ENCODE assay signal across 16 cellular contexts in the genomic region with DNA sequence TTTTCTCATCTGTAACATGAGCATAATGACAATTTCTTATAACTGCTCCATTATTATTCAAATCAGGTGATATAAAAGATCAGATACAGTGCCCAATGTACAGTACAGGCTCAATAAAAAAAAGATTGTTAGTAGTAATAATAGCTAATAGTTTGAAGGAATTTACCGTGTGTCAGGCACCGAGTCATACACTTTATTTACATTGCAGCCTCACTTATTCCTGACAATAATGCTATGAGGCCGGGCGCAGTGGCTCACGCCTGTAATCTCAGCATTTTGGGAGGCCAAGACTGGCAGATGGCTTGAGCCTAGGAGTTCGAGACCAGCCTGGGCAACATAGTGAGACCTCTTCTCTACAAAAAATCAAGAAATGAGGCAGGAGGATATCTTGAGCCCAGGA. TPM values are rescaled to one million over a fixed set of nuclear protein-coding genes. Genes with fewer than 3 reads are reported as not detected.
"Had no signal": no experiment of that assay in that cellular context is flagged by ENCODE, and none has a peak within 500 bp of the region (broad histone marks: within the 10 kb centered on the region; RNA-seq: fewer than 3 reads in every experiment).

No MANE protein-coding gene starts in this region.

- H3K4me3 ChIP-seq: hepatocyte, sigmoid colon, thyroid gland, uterus had no signal

- H3K36me3 ChIP-seq: sigmoid colon, thyroid gland, uterus had no signal

- H3K9me3 ChIP-seq: sigmoid colon, thyroid gland, uterus had no signal

- H3K4me1 ChIP-seq: sigmoid colon, uterus had no signal

- DNase-seq: activated CD4-positive, alpha-beta T cell treated with anti-CD3 and anti-CD28 coated beads, Interleukin-2, amount 10 ng/mL, durations not matched to agents 24 days and 14 days; activated CD8-positive, alpha-beta memory T cell treated with anti-CD3 and anti-CD28 coated beads for 24 hours; left ventricle myocardium superior; mesendoderm; occipital lobe; sigmoid colon; stimulated activated CD4-positive, alpha-beta T cell treated with anti-CD3 and anti-CD28 coated beads, Interleukin-4, amount 100 ng/mL, for 24 hours; stimulated activated naive CD8-positive, alpha-beta T cell treated with anti-CD3 and anti-CD28 coated beads, Interleukin-15, amount 100 ng/mL, for 72 hours; T-helper 1 cell; thyroid gland; uterus had no signal

- H3K4me2 ChIP-seq: hepatocyte had no signal

- H3K27me3 ChIP-seq: hepatocyte, sigmoid colon, thyroid gland, uterus had no signal

RNA-seq across cellular contexts. Expression of gene ADGRG4, which starts 39.4 kb away (rescaled TPM):
- total RNA-seq: activated CD4-positive, alpha-beta T cell treated with anti-CD3 and anti-CD28 coated beads, Interleukin-2, amount 10 ng/mL, durations not matched to agents 24 days and 14 days; activated naive CD4-positive, alpha-beta T cell treated with anti-CD3 and anti-CD28 coated beads for 36 hours; kidney epithelial cell; left ventricle myocardium superior; occipital lobe; pulmonary artery endothelial cell; WTC11 had no signal
